Comparison of ENCODE assay signal across 8 cellular contexts in the genomic region with DNA sequence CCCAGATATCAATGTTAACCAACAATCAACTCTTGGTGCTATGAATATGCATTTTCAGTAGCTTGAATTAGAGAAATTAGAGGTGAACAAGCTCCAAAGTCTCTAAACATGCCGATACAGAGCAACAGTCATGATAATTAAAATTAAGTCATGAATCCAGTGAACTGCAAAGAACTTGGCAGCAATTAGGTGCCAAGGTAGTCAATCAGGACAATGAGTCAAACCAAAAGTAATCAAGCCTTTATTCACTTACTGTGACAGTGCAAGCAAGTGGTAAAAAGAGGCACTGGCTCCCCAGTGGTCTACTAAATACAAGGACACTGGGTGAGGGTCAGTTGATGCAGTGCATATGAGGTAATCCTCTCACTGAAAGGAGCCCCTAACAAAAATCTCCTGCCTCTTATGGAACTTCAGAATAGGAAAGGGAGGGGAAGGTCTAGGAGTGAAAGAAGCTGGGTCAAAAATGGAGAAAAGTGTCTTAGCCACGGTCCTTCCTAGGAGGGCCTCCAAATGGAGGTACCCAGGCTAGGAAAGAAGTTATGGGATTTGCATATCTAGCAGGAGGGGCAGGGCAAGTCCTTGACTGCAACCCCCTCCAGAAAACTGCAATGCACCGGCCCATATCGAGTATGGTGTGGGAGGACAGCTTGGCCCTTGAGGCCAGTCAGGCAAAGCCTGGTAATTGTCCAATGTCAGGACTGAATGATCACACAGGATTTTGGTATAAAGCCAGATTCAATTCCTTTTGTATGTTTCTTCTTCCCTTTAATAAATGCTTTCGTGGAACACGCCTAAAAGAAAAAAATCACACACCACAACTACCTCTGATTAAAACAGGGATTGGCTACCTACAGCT. TPM values are rescaled to one million over a fixed set of nuclear protein-coding genes. Genes with fewer than 3 reads are reported as not detected.
A peak's percentile ranks its signal among the peaks of the same experiment; 100 is the strongest.
DNase-seq lines count a peak whose midpoint lies in the region; ATAC-seq, FAIRE-seq and TF ChIP-seq lines count a peak whose summit lies in the region.

No MANE protein-coding gene starts in this region.

- H3K36me3 ChIP-seq in astrocyte (ENCODE audit: insufficient read depth, low read length) (peaks cover 16% of the 10 kb centered on the region), HepG2 (replicated peaks in 1 of 2; ENCODE audit: control insufficient read depth in 1 of 2, insufficient read depth in 2 of 2, low read length in 2 of 2) (peaks cover 0 to 21% of the 10 kb centered on the region in 2 experiments; a peak in 3 of 5 replicates), upper lobe of right lung (peaks cover 25% of the 10 kb centered on the region)

- no peaks in the 10 kb centered on the region for H3K9me3 ChIP-seq in astrocyte (ENCODE audit: insufficient read depth, low read depth, low read length)
- no peaks in the 10 kb centered on the region for H3K9me3 ChIP-seq in HepG2 (ENCODE audit: low read length)
- no peaks in the 10 kb centered on the region for H3K9me3 ChIP-seq in upper lobe of right lung

- no peaks in the 10 kb centered on the region for H3K27me3 ChIP-seq in astrocyte (ENCODE audit: insufficient read depth, low read length)
- H3K27me3 ChIP-seq in HepG2 (ENCODE audit: control insufficient read depth in 1 of 2, insufficient read depth in 2 of 2, low read length in 2 of 2), result no peaks in the 10 kb centered on the region; a peak in 2 of 5 replicates
- no peaks in the 10 kb centered on the region for H3K27me3 ChIP-seq in upper lobe of right lung

- H2AFZ ChIP-seq in astrocyte (ENCODE audit: low read depth, low read length) (no peak overlapping the region), HepG2 (ENCODE audit: low read length) (no peak overlapping the region)

- no peaks in the 10 kb centered on the region for H3K27me3 Mint-ChIP-seq in activated naive CD4-positive, alpha-beta T cell treated with anti-CD3 and anti-CD28 coated beads, Interleukin-2, amount 50 U/mL, for 24 hours
- H3K27me3 Mint-ChIP-seq in astrocyte (ENCODE audit: low read depth, unreplicated experiment), result no peaks in the 10 kb centered on the region

- POLR2A ChIA-PET in HepG2 (lab: Yijun Ruan, JAX), result interaction anchor here (1.0 to 3.3 kb wide), 3 partner anchors 12 to 17 kb away, joined by 4 to 125 read pairs (median 32); a partner anchor contains a TSS

- peaks cover 45% of the 10 kb centered on the region for H3K4me1 Mint-ChIP-seq in activated naive CD4-positive, alpha-beta T cell treated with anti-CD3 and anti-CD28 coated beads, Interleukin-2, amount 50 U/mL, for 24 hours
- H3K4me1 Mint-ChIP-seq in astrocyte (ENCODE audit: low read depth, unreplicated experiment), result peaks cover 14% of the 10 kb centered on the region

- no peak for TF ChIP-seq EP300 in HepG2 (IDR thresholded peaks at IDR 0.05; ENCODE audit: low read depth in 2 of 2, low read length in 2 of 2)
- no peak for TF ChIP-seq EP300 in HepG2 (CRISPR knock-in tag; IDR thresholded peaks at IDR 0.05; ENCODE audit: borderline replicate concordance)

- in situ Hi-C loops in HepG2 (cut with HindIII; ENCODE audit: extremely low pct_ligation_motif_present, low pct_unique_long_range_greater_than_20kb), result no loop called here

- peak overlapping the region; percentile 98 for H3K9ac ChIP-seq in astrocyte (ENCODE audit: low read length)
- peak overlapping the region; percentile 98 for H3K9ac ChIP-seq in HepG2 (ENCODE audit: insufficient read depth, low read depth, low read length)

- FAIRE-seq in astrocyte (lab: Jason Lieb, UNC) (no peak), HepG2 (lab: Jason Lieb, UNC) (no peak)

- TF ChIP-seq CTCF in astrocyte (IDR thresholded peaks at IDR 0.05; ENCODE audit: insufficient read depth, low read depth, low read length), result no peak
- TF ChIP-seq CTCF in HepG2 (CRISPR knock-in tag; IDR thresholded peaks at IDR 0.05), result no peak
- no peak for TF ChIP-seq CTCF in upper lobe of right lung (IDR thresholded peaks at IDR 0.05)

- H3K4me2 ChIP-seq in astrocyte (ENCODE audit: low read length), result peak overlapping the region; percentile 94
- H3K4me2 ChIP-seq in HepG2 (ENCODE audit: low read depth, low read length), result peak overlapping the region; percentile 87

- WGBS in HepG2 (ENCODE audit: low lambda C conversion rate), result 18% methylated on average over 6 of the region's 6 CpGs

- peaks cover 11% of the 10 kb centered on the region for H3K36me3 Mint-ChIP-seq in activated naive CD4-positive, alpha-beta T cell treated with anti-CD3 and anti-CD28 coated beads, Interleukin-2, amount 50 U/mL, for 24 hours
- H3K36me3 Mint-ChIP-seq in astrocyte (ENCODE audit: low read depth, unreplicated experiment), result no peaks in the 10 kb centered on the region

- no peak for TF ChIP-seq POLR2A in HepG2 (IDR thresholded peaks at IDR 0.05; ENCODE audit: insufficient read depth in 1 of 2, low read depth in 2 of 2, low read length in 2 of 2)

- H3K4me1 ChIP-seq in astrocyte (ENCODE audit: insufficient read depth, low read length), result peaks cover 17% of the 10 kb centered on the region
- H3K4me1 ChIP-seq in HepG2 (ENCODE audit: insufficient read depth, low read length), result peaks cover 45% of the 10 kb centered on the region
- H3K4me1 ChIP-seq in upper lobe of right lung, result peaks cover 37% of the 10 kb centered on the region

- H3K27ac ChIP-seq in astrocyte (ENCODE audit: low read depth, low read length) (peak overlapping the region; percentile 98), HepG2 (ENCODE audit: extremely low read length, insufficient read depth, low read length) (peak overlapping the region; percentile 96), upper lobe of right lung (no peak overlapping the region)

- H3K79me2 ChIP-seq in astrocyte (ENCODE audit: insufficient read depth, low read length) (peaks cover 54% of the 10 kb centered on the region), HepG2 (ENCODE audit: insufficient read depth, low read length) (peaks cover 45% of the 10 kb centered on the region)

- peaks cover 22% of the 10 kb centered on the region for H4K20me1 ChIP-seq in astrocyte (ENCODE audit: insufficient read depth, low read length)
- H4K20me1 ChIP-seq in HepG2 (ENCODE audit: insufficient read depth, low read length), result peaks cover 30% of the 10 kb centered on the region

- ATAC-seq in HepG2 (no peak), upper lobe of right lung (no peak), HG03108 (IDR thresholded peaks at IDR 0.05; ENCODE audit: unreplicated experiment) (no peak), HG03378 (IDR thresholded peaks at IDR 0.05; ENCODE audit: unreplicated experiment) (no peak)

- intact Hi-C loops in HepG2 (cut with micrococcal nuclease; ENCODE audit: unreplicated experiment) (no loop called here), upper lobe of right lung (cut with DNase I) (no loop called here)

- no peak for TF ChIP-seq RAD21 in HepG2 (CRISPR knock-in tag; IDR thresholded peaks at IDR 0.05)

- BruUV-seq in HepG2 (replicated peaks; lab: Mats Ljungman, UMichigan), result no TSS peak

- H3K4me3 ChIP-seq in astrocyte (ENCODE audit: insufficient read depth, low read depth, low read length) (peak overlapping the region; percentile 91), HepG2 (replicated peaks in 1 of 3; ENCODE audit: insufficient read depth in 1 of 3, low read depth in 2 of 3, low read length in 3 of 3) (peak overlapping the region; percentile 70 to 95 (median 76)), upper lobe of right lung (peak overlapping the region; percentile 90)

- DNase-seq in activated naive CD4-positive, alpha-beta T cell (lab: John Stamatoyannopoulos, UW), result no peak
- DNase-seq in astrocyte (ENCODE audit: low read depth), result no peak
- DNase-seq in HepG2 (ENCODE audit: low spot score), result no peak
- no peak for DNase-seq in upper lobe of right lung
- DNase-seq in NCI-H1092 treated with DMSO at 0.1 percent for 48 hours (lab: John Stamatoyannopoulos, UW), result no peak

- H3K9me3 Mint-ChIP-seq in activated naive CD4-positive, alpha-beta T cell treated with anti-CD3 and anti-CD28 coated beads, Interleukin-2, amount 50 U/mL, for 24 hours, result no peaks in the 10 kb centered on the region
- H3K9me3 Mint-ChIP-seq in astrocyte (ENCODE audit: unreplicated experiment), result no peaks in the 10 kb centered on the region

- peak overlapping the region; percentile 70 for H3K27ac Mint-ChIP-seq in activated naive CD4-positive, alpha-beta T cell treated with anti-CD3 and anti-CD28 coated beads, Interleukin-2, amount 50 U/mL, for 24 hours
- peak overlapping the region; percentile 68 for H3K27ac Mint-ChIP-seq in astrocyte (ENCODE audit: unreplicated experiment)

- CTCF ChIA-PET in HepG2 (lab: Yijun Ruan, JAX; ENCODE audit: low intra/inter-chr PET ratio, low total read pairs), result no interaction called here

- H3K4me3 Mint-ChIP-seq in activated naive CD4-positive, alpha-beta T cell treated with anti-CD3 and anti-CD28 coated beads, Interleukin-2, amount 50 U/mL, for 24 hours, result peak overlapping the region; percentile 98
- H3K4me3 Mint-ChIP-seq in astrocyte (ENCODE audit: unreplicated experiment), result peak overlapping the region; percentile 99

RNA-seq across cellular contexts. Expression of a gene that starts 1.5 kb away (rescaled TPM):
- total RNA-seq in astrocyte, result 43.2 and 43.3 TPM in 2 replicates
- 33.1 and 79.5 TPM in 2 replicates for total RNA-seq in HepG2 (2016; rRNA removed; fragmentation: Illumina TruSeq; extraction: Trizol)
- 3.2 and 3.5 TPM in 2 replicates for total RNA-seq in HepG2 (2016; cell fraction: cytosol; rRNA removed; fragmentation: Illumina TruSeq; extraction: Trizol; ENCODE audit: low read depth)
- total RNA-seq in HepG2 (2016; cell fraction: insoluble cytoplasmic fraction; rRNA removed; fragmentation: Illumina TruSeq; extraction: Trizol), result 31.9 and 72.9 TPM in 2 replicates
- 22.3 and 25.2 TPM in 2 replicates for total RNA-seq in HepG2 (2016; cell fraction: membrane; rRNA removed; fragmentation: Illumina TruSeq; extraction: Trizol)
- 29.2 and 36.6 TPM in 2 replicates for total RNA-seq in HepG2 (2016; cell fraction: nucleus; rRNA removed; fragmentation: Illumina TruSeq; extraction: Trizol)
- polyA plus RNA-seq in HepG2 (2011; rRNA removed), result 13.0 and 15.5 TPM in 2 replicates
- polyA plus RNA-seq in HepG2 (2011; cell fraction: cytosol; rRNA removed), result 4.8 and 9.1 TPM in 2 replicates
- 6.1 and 8.0 TPM in 2 replicates for polyA plus RNA-seq in HepG2 (2011; cell fraction: nucleus; rRNA removed)
- polyA plus RNA-seq in HepG2 (2012), result 13.6 and 14.2 TPM in 2 replicates
- 1.4 TPM in 2 replicates for polyA plus RNA-seq in HepG2 (2016; cell fraction: cytosol; fragmentation: Illumina TruSeq; extraction: Trizol; ENCODE audit: low read depth)
- polyA plus RNA-seq in HepG2 (2016; cell fraction: insoluble cytoplasmic fraction; fragmentation: Illumina TruSeq; extraction: Trizol; ENCODE audit: low read depth), result 37.9 and 43.1 TPM in 2 replicates
- polyA plus RNA-seq in HepG2 (2016; cell fraction: membrane; fragmentation: Illumina TruSeq; extraction: Trizol; ENCODE audit: low read depth), result 6.4 and 6.7 TPM in 2 replicates
- 26.5 and 28.2 TPM in 2 replicates for polyA plus RNA-seq in HepG2 (2016; cell fraction: nucleus; fragmentation: Illumina TruSeq; extraction: Trizol; ENCODE audit: insufficient read depth, low read depth)
- 20.6 and 23.6 TPM in 2 replicates for polyA minus RNA-seq in HepG2 (2011; rRNA and poly(A)+ RNA removed; ENCODE audit: low replicate concordance)
- polyA minus RNA-seq in HepG2 (2011; cell fraction: cytosol; rRNA and poly(A)+ RNA removed), result 28.6 and 38.0 TPM in 2 replicates
- 34.9 and 43.5 TPM in 2 replicates for polyA minus RNA-seq in HepG2 (2011; cell fraction: nucleus; rRNA and poly(A)+ RNA removed)
- 31.5 TPM for total RNA-seq in upper lobe of right lung

RNA-seq across cellular contexts. Expression of a gene that starts 17.0 kb away (rescaled TPM):
- total RNA-seq in astrocyte, result 24.0 and 27.2 TPM in 2 replicates
- 31.3 and 46.0 TPM in 2 replicates for total RNA-seq in HepG2 (2016; rRNA removed; fragmentation: Illumina TruSeq; extraction: Trizol)
- 4.8 and 5.6 TPM in 2 replicates for total RNA-seq in HepG2 (2016; cell fraction: cytosol; rRNA removed; fragmentation: Illumina TruSeq; extraction: Trizol; ENCODE audit: low read depth)
- total RNA-seq in HepG2 (2016; cell fraction: insoluble cytoplasmic fraction; rRNA removed; fragmentation: Illumina TruSeq; extraction: Trizol), result 29.2 and 45.4 TPM in 2 replicates
- total RNA-seq in HepG2 (2016; cell fraction: membrane; rRNA removed; fragmentation: Illumina TruSeq; extraction: Trizol), result 5.0 and 6.5 TPM in 2 replicates
- total RNA-seq in HepG2 (2016; cell fraction: nucleus; rRNA removed; fragmentation: Illumina TruSeq; extraction: Trizol), result 32.4 and 35.0 TPM in 2 replicates
- polyA plus RNA-seq in HepG2 (2011; rRNA removed), result 13.8 and 18.7 TPM in 2 replicates
- 6.9 and 13.7 TPM in 2 replicates for polyA plus RNA-seq in HepG2 (2011; cell fraction: cytosol; rRNA removed)
- 8.2 and 9.9 TPM in 2 replicates for polyA plus RNA-seq in HepG2 (2011; cell fraction: nucleus; rRNA removed)
- polyA plus RNA-seq in HepG2 (2012), result 7.2 and 9.3 TPM in 2 replicates
- polyA plus RNA-seq in HepG2 (2016; cell fraction: cytosol; fragmentation: Illumina TruSeq; extraction: Trizol; ENCODE audit: low read depth), result 1.4 and 1.9 TPM in 2 replicates
- polyA plus RNA-seq in HepG2 (2016; cell fraction: insoluble cytoplasmic fraction; fragmentation: Illumina TruSeq; extraction: Trizol; ENCODE audit: low read depth), result 49.6 and 49.8 TPM in 2 replicates
- 3.0 and 4.2 TPM in 2 replicates for polyA plus RNA-seq in HepG2 (2016; cell fraction: membrane; fragmentation: Illumina TruSeq; extraction: Trizol; ENCODE audit: low read depth)
- 33.5 and 34.1 TPM in 2 replicates for polyA plus RNA-seq in HepG2 (2016; cell fraction: nucleus; fragmentation: Illumina TruSeq; extraction: Trizol; ENCODE audit: insufficient read depth, low read depth)
- 11.6 and 36.2 TPM in 2 replicates for polyA minus RNA-seq in HepG2 (2011; rRNA and poly(A)+ RNA removed; ENCODE audit: low replicate concordance)
- polyA minus RNA-seq in HepG2 (2011; cell fraction: cytosol; rRNA and poly(A)+ RNA removed), result 16.1 and 16.7 TPM in 2 replicates
- polyA minus RNA-seq in HepG2 (2011; cell fraction: nucleus; rRNA and poly(A)+ RNA removed), result 62.4 and 70.9 TPM in 2 replicates
- 28.2 TPM for total RNA-seq in upper lobe of right lung
